In genomic region chr5:157731272-157732129, GRCh38 we compare ENCODE assay signal across 8 cellular contexts. TPM values are rescaled to one million over a fixed set of nuclear protein-coding genes. Genes with fewer than 3 reads are reported as not detected.
DNase-seq lines count a peak whose midpoint lies in the region; TF ChIP-seq lines count a peak whose summit lies in the region.

Gene THG1L, plus strand, starts transcription at chr5:157731420. Its CDS starts 21 bp downstream, at chr5:157731441.

- H3K4me1 Mint-ChIP-seq in nephron: peaks cover 11% of the 10 kb centered on the region
- peaks cover 38% of the 10 kb centered on the region for H3K4me1 Mint-ChIP-seq in stimulated activated naive CD8-positive, alpha-beta T cell treated with anti-CD3 and anti-CD28 coated beads, Interleukin-15, Interleukin-2, amounts not matched to agents 100 ng/mL and 50 ng/mL, for 24 hours (ENCODE audit: low read depth)

- peak within 1 kb of the TSS; percentile 93 to 97 (median 94) for H3K4me3 Mint-ChIP-seq in nephron
- H3K4me3 Mint-ChIP-seq in stimulated activated naive CD8-positive, alpha-beta T cell treated with anti-CD3 and anti-CD28 coated beads, Interleukin-15, Interleukin-2, amounts not matched to agents 100 ng/mL and 50 ng/mL, for 24 hours: peak within 1 kb of the TSS; percentile 98

- no peaks in the 10 kb centered on the region for H3K27me3 ChIP-seq in H7 (ENCODE audit: control insufficient read depth, insufficient read depth, low read length)

- peaks cover 21% of the 10 kb centered on the region for H3K36me3 Mint-ChIP-seq in nephron (ENCODE audit: low read depth)
- peaks cover 28% of the 10 kb centered on the region for H3K36me3 Mint-ChIP-seq in stimulated activated naive CD8-positive, alpha-beta T cell treated with anti-CD3 and anti-CD28 coated beads, Interleukin-15, Interleukin-2, amounts not matched to agents 100 ng/mL and 50 ng/mL, for 24 hours (ENCODE audit: low read depth)

- H3K27ac Mint-ChIP-seq in nephron: peak within 1 kb of the TSS; percentile 91 to 99 (median 98)
- peak within 1 kb of the TSS; percentile 99 for H3K27ac Mint-ChIP-seq in stimulated activated naive CD8-positive, alpha-beta T cell treated with anti-CD3 and anti-CD28 coated beads, Interleukin-15, Interleukin-2, amounts not matched to agents 100 ng/mL and 50 ng/mL, for 24 hours

- H3K4me3 ChIP-seq in H7 (ENCODE audit: insufficient read depth, low read depth, low read length) (peak within 1 kb of the TSS; percentile 82), fibroblast of pulmonary artery (replicated peaks; ENCODE audit: low read depth, low read length) (peak within 1 kb of the TSS; percentile 84)

- H3K9me3 Mint-ChIP-seq in nephron: peaks cover 2% of the 10 kb centered on the region
- H3K9me3 Mint-ChIP-seq in stimulated activated naive CD8-positive, alpha-beta T cell treated with anti-CD3 and anti-CD28 coated beads, Interleukin-15, Interleukin-2, amounts not matched to agents 100 ng/mL and 50 ng/mL, for 24 hours: no peaks in the 10 kb centered on the region

- TF ChIP-seq CTCF in fibroblast of pulmonary artery (IDR thresholded peaks at IDR 0.05; ENCODE audit: low read length, missing control alignments): no peak
- no peak for TF ChIP-seq CTCF in nephron (IDR thresholded peaks at IDR 0.05; ENCODE audit: unreplicated experiment in 3 of 3)

- no peaks in the 10 kb centered on the region for H3K27me3 Mint-ChIP-seq in nephron (ENCODE audit: low read depth)
- no peaks in the 10 kb centered on the region for H3K27me3 Mint-ChIP-seq in stimulated activated naive CD8-positive, alpha-beta T cell treated with anti-CD3 and anti-CD28 coated beads, Interleukin-15, Interleukin-2, amounts not matched to agents 100 ng/mL and 50 ng/mL, for 24 hours

- peaks cover 5% of the 10 kb centered on the region for H3K36me3 ChIP-seq in H7 (replicated peaks; ENCODE audit: control insufficient read depth, insufficient read depth, low read length)

- DNase-seq in ELF-1 (ENCODE audit: low read depth, low spot score) (peak; percentile 100), H7 (peak; percentile 93), M059J (ENCODE audit: low read depth) (peak; percentile 98), SHP77 (lab: John Stamatoyannopoulos, UW) (peak; percentile 95 to 98), fibroblast of pulmonary artery (ENCODE audit: low read depth) (peak; percentile 98)
- DNase-seq in activated effector memory CD4-positive, alpha-beta T cell treated with Interleukin-2 at 50 U/mL for 16 hours: peak; percentile 97

RNA-seq across cellular contexts. Expression of gene THG1L, which starts in this region (rescaled TPM):
- total RNA-seq in H7 (2014; rRNA removed; shearing (Covaris generic)): 16.6 and 16.8 TPM in 2 replicates
- 6.1 and 14.4 TPM in 2 replicates for total RNA-seq in M059J (2014; rRNA removed; shearing (Covaris generic))

Comparison
In these comparisons a context has a peak if more than half of its experiments do, and no peak if none do; other contexts are left out.
1. Peak in every context shown above with its lines: DNase-seq and H3K4me3 ChIP-seq.